Comparison of ENCODE assay signal across 13 cellular contexts in the genomic region with DNA sequence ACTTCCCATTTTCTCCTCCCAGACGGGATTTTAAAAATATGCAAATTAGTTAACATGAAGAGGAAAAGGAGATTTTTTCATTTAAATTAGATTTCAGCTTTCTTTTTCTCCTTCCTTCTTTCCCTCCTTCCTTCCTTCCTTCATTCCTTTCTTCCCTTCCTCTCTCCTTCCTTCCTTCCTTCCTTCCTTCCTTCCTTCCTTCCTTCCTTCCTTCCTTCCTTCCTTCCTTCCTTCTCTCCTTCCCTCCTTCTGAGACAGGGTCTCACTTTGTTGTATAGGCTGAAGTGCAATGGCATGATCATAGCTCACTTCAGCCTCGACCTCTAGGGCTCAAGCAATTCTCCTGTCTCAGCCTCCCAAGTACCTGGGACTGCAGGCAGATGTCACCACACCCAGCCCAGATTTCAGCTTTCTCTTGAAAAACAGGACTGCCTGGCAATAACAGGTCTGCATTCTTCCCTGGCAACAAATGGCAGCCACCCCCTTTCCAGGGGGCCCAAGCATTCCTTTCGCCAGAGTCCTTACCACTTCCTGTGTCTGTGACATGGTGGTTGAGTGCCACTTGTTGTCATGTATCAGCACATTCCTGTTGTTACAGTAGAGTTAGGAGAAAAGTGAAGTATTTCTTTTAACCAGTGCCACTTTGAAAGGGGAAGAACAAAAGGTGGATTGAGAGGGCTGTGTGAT.
DNase-seq lines count a peak whose midpoint lies in the region; ATAC-seq and TF ChIP-seq lines count a peak whose summit lies in the region.
"Had no signal": no experiment of that assay in that cellular context is flagged by ENCODE, and none has a peak within 500 bp of the region (broad histone marks: within the 10 kb centered on the region; RNA-seq: fewer than 3 reads in every experiment).

No MANE protein-coding gene starts in this region.

- POLR2A ChIA-PET in PC-9 (lab: Charles Lee; ENCODE audit: unreplicated experiment): no interaction called here

- no peak for ATAC-seq in gastrocnemius medialis
- ATAC-seq: psoas muscle had no signal

- H3K27me3 ChIP-seq in PC-9 (ENCODE audit: insufficient read depth, low read depth) (no peaks in the 10 kb centered on the region; the same call in 1 of the 2 replicates), gastrocnemius medialis (no peaks in the 10 kb centered on the region)

- H3K9me2 ChIP-seq in PC-9 (ENCODE audit: insufficient read depth): no peaks in the 10 kb centered on the region

- H3K9me3 ChIP-seq in PC-9 (ENCODE audit: insufficient read depth, low read depth) (no peaks in the 10 kb centered on the region), gastrocnemius medialis (no peaks in the 10 kb centered on the region)
- H3K9me3 ChIP-seq: psoas muscle had no signal

- H2AFZ ChIP-seq in PC-9: no peak overlapping the region

- BruUV-seq in PC-9 (replicated peaks; lab: Mats Ljungman, UMichigan): no TSS peak

- CTCF ChIA-PET in PC-9 (lab: Charles Lee): interaction anchor here (0.6 to 0.7 kb wide), 5 partner anchors 12 to 689 kb away, joined by 3 to 10 read pairs (median 8); no protein-coding TSS in a partner anchor

- H3K36me3 ChIP-seq in PC-9 (ENCODE audit: low read depth) (no peaks in the 10 kb centered on the region), gastrocnemius medialis (no peaks in the 10 kb centered on the region)

- no peaks in the 10 kb centered on the region for H3F3A ChIP-seq in PC-9 (ENCODE audit: insufficient read depth, low read depth)

- H3K4me3 ChIP-seq in PC-9 (no peak overlapping the region), gastrocnemius medialis (no peak overlapping the region)
- H3K4me3 ChIP-seq: psoas muscle had no signal

- no peaks in the 10 kb centered on the region for H4K20me1 ChIP-seq in PC-9 (ENCODE audit: insufficient read depth)

- no peak overlapping the region for H3K27ac ChIP-seq in PC-9
- H3K27ac ChIP-seq in gastrocnemius medialis: no peak overlapping the region
- H3K27ac ChIP-seq: psoas muscle had no signal

- DNase-seq in 8988T (peak; percentile 58), H4 (ENCODE audit: low spot score) (peak; percentile 91), PC-9 (peak; percentile 76 to 81), glomerular visceral epithelial cell (ENCODE audit: extremely low spot score) (peak; percentile 70), NCI-H82 (lab: John Stamatoyannopoulos, UW) (no peak), gastrocnemius medialis (no peak), NOMO-1 (lab: John Stamatoyannopoulos, UW; ENCODE audit: unreplicated experiment in 2 of 2) (no peak)
- no peak for DNase-seq in activated CD8-positive, alpha-beta memory T cell treated with anti-CD3 and anti-CD28 coated beads for 24 hours
- DNase-seq: activated CD4-positive, CD25-positive, alpha-beta regulatory T cell treated with anti-CD3 and anti-CD28 coated beads, Interleukin-2, amount 50 U/mL, for 72 hours; activated naive CD8-positive, alpha-beta T cell treated with anti-CD3 and anti-CD28 coated beads for 36 hours; AML-193; NCI-H1105 treated with DMSO at 0.1 percent for 48 hours; psoas muscle had no signal

- H3K4me1 ChIP-seq in PC-9 (replicated peaks; ENCODE audit: insufficient read depth) (0 out of 2 replicates have a peak, but pooled peaks cover 4% of the 10 kb centered on the region), gastrocnemius medialis (no peaks in the 10 kb centered on the region)
- H3K4me1 ChIP-seq: psoas muscle had no signal

- intact Hi-C loops in PC-9 (cut with micrococcal nuclease; ENCODE audit: unreplicated experiment): no loop called here
- intact Hi-C loops in gastrocnemius medialis (cut with DNase I; ENCODE audit: low total_unique reads): no loop called here

- no peak for TF ChIP-seq POLR2A in gastrocnemius medialis (IDR thresholded peaks at IDR 0.05)

- TF ChIP-seq CTCF in PC-9 (conservative IDR thresholded peaks at IDR 0.05) (no peak), gastrocnemius medialis (IDR thresholded peaks at IDR 0.05 in 4 of 5, conservative IDR thresholded peaks at IDR 0.05 in 1 of 5) (no peak)

- no peaks in the 10 kb centered on the region for H3K79me2 ChIP-seq in PC-9 (ENCODE audit: low read depth)

- in situ Hi-C loops in gastrocnemius medialis (cut with MboI; ENCODE audit: low sequenced_read_pairs in 4 of 4): no loop called here

- no peak overlapping the region for H3K4me2 ChIP-seq in PC-9

Comparison
In these comparisons a context has a peak if more than half of its experiments do, and no peak if none do; other contexts are left out.
1. DNase-seq: peak in 8988T (single experiment), H4 (single experiment), PC-9 (2 of 2) and glomerular visceral epithelial cell (single experiment); none in NCI-H82 (single experiment), gastrocnemius medialis (0 of 2), NOMO-1 (0 of 2) and activated CD8-positive, alpha-beta memory T cell treated with anti-CD3 and anti-CD28 coated beads for 24 hours (single experiment).